ENCODE assay signal across 9 cellular contexts in the genomic region with DNA sequence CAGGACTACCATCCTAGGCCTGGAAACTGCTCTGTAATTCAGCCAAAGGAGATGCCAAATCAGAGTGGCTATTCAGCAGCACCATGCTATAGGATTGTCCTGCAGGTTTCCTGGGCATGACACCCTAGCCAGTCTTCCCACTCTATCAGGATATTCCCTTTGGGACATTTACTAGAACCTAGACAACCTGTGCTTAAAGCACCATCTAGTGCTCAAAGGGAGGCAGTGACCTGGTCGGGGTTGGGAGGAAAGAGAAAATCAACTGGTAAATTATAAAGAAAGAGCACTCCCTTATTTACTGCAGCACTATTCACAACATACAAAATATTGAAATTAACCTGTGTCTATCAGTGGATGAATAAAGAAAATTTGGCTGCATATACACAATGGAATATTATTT.
DNase-seq lines count a peak whose midpoint lies in the region; ATAC-seq and TF ChIP-seq lines count a peak whose summit lies in the region.
"Had no signal": no experiment of that assay in that cellular context is flagged by ENCODE, and none has a peak within 500 bp of the region (broad histone marks: within the 10 kb centered on the region; RNA-seq: fewer than 3 reads in every experiment).

No MANE protein-coding gene starts in this region.

- no peaks in the 10 kb centered on the region for H3K4me1 Mint-ChIP-seq in GM23338

- intact Hi-C loops in dorsolateral prefrontal cortex (cut with DNase I): no loop called here

- no peaks in the 10 kb centered on the region for H3K79me2 ChIP-seq in GM23338 (replicated peaks; ENCODE audit: insufficient read depth)

- no peaks in the 10 kb centered on the region for H3K9me2 ChIP-seq in GM23338 (ENCODE audit: insufficient read depth)

- peak; percentile 66 for DNase-seq in AG08395 (ENCODE audit: low spot score)
- peak; percentile 85 for DNase-seq in GM23338 (ENCODE audit: low spot score)
- DNase-seq in iPS DF 19.7 (ENCODE audit: low read depth, low spot score): peak; percentile 23
- no peak for DNase-seq in dorsolateral prefrontal cortex
- DNase-seq in cortex of kidney (lab: John Stamatoyannopoulos, UW): no peak
- no peak for DNase-seq in dedifferentiated amniotic fluid mesenchymal stem cell (ENCODE audit: extremely low spot score)
- DNase-seq: activated CD4-positive, CD25-positive, alpha-beta regulatory T cell treated with anti-CD3 and anti-CD28 coated beads, Interleukin-2, amount 50 U/mL, for 72 hours had no signal

- H3K27me3 ChIP-seq in GM23338 (ENCODE audit: insufficient read depth): no peaks in the 10 kb centered on the region
- peaks cover 0 to 6% (median 0%) of the 10 kb centered on the region in 45 donors for H3K27me3 ChIP-seq in dorsolateral prefrontal cortex

- no peaks in the 10 kb centered on the region for H3F3A ChIP-seq in GM23338 (replicated peaks; ENCODE audit: low read depth)

- H3K27ac ChIP-seq in GM23338 (ENCODE audit: low read depth): no peak overlapping the region
- H3K27ac ChIP-seq in dorsolateral prefrontal cortex: no peak overlapping the region

- H3K4me3 ChIP-seq in GM23338 (no peak overlapping the region), dorsolateral prefrontal cortex (no peak overlapping the region)

- no peak overlapping the region for H3K4me3 Mint-ChIP-seq in GM23338

- peaks cover 2% of the 10 kb centered on the region for H3K27me3 Mint-ChIP-seq in GM23338 (ENCODE audit: insufficient read depth, low read depth, poor library complexity)

- H3K27ac Mint-ChIP-seq in GM23338: no peak overlapping the region

- TF ChIP-seq CTCF in GM23338 (conservative IDR thresholded peaks at IDR 0.05; ENCODE audit: low read depth in 2 of 2) (peak; percentile 93 to 96), dorsolateral prefrontal cortex (IDR thresholded peaks at IDR 0.05 in 54 of 56, conservative IDR thresholded peaks at IDR 0.05 in 2 of 56; ENCODE audit: low read depth in 1 of 56, partially characterized antibody in 56 of 56) (peak in 5 of 56 donors; percentile 7 to 36 (median 15))

- peaks cover 9% of the 10 kb centered on the region; the same call in 2 of the 3 replicates for H3K9me3 Mint-ChIP-seq in GM23338

- no peaks in the 10 kb centered on the region for H4K20me1 ChIP-seq in GM23338 (replicated peaks; ENCODE audit: insufficient read depth)

- no peaks in the 10 kb centered on the region for H3K4me1 ChIP-seq in GM23338 (ENCODE audit: insufficient read depth)

- H2AFZ ChIP-seq in GM23338: no peak overlapping the region

- ATAC-seq in GM23338: peak; percentile 98
- ATAC-seq in SK-N-SH treated with all-trans-retinoic acid at 6 μM for 48 hours: peak; percentile 72
- ATAC-seq in GM21447 (IDR thresholded peaks at IDR 0.05; ENCODE audit: unreplicated experiment): no peak

- no peak overlapping the region for H3K4me2 ChIP-seq in GM23338

- no peaks in the 10 kb centered on the region for H3K36me3 ChIP-seq in GM23338 (ENCODE audit: insufficient read depth)

- H3K36me3 Mint-ChIP-seq in GM23338 (ENCODE audit: low read depth): peaks cover 5% of the 10 kb centered on the region; the same call in 1 of the 3 replicates

TF ChIP-seq in GM23338, 12 proteins besides CTCF, POLR2A, EP300 and RAD21 (continues in another document):
- TF ChIP-seq CREB1 (CRISPR knock-in tag; IDR thresholded peaks at IDR 0.05; ENCODE audit: low read depth) (no peak), EZH2 (IDR thresholded peaks at IDR 0.05; ENCODE audit: low read depth, unreplicated experiment) (no peak), ZNF331 (CRISPR knock-in tag; IDR thresholded peaks at IDR 0.05; ENCODE audit: low read depth) (no peak), POLR2AphosphoS5 (IDR thresholded peaks at IDR 0.05; ENCODE audit: low read depth) (no peak), STAT1 (IDR thresholded peaks at IDR 0.05; ENCODE audit: unreplicated experiment) (no peak), JUNB (IDR thresholded peaks at IDR 0.05; ENCODE audit: unreplicated experiment) (no peak), ZNF114 (CRISPR knock-in tag; IDR thresholded peaks at IDR 0.05) (no peak)
- TF ChIP-seq, protein P1, sequence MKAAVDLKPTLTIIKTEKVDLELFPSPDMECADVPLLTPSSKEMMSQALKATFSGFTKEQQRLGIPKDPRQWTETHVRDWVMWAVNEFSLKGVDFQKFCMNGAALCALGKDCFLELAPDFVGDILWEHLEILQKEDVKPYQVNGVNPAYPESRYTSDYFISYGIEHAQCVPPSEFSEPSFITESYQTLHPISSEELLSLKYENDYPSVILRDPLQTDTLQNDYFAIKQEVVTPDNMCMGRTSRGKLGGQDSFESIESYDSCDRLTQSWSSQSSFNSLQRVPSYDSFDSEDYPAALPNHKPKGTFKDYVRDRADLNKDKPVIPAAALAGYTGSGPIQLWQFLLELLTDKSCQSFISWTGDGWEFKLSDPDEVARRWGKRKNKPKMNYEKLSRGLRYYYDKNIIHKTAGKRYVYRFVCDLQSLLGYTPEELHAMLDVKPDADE (IDR thresholded peaks at IDR 0.05): no peak

TF ChIP-seq in SK-N-SH treated with all-trans-retinoic acid at 6 μM for 48 hours, 23 proteins besides CTCF, POLR2A, EP300 and RAD21:
- TF ChIP-seq, protein P2, sequence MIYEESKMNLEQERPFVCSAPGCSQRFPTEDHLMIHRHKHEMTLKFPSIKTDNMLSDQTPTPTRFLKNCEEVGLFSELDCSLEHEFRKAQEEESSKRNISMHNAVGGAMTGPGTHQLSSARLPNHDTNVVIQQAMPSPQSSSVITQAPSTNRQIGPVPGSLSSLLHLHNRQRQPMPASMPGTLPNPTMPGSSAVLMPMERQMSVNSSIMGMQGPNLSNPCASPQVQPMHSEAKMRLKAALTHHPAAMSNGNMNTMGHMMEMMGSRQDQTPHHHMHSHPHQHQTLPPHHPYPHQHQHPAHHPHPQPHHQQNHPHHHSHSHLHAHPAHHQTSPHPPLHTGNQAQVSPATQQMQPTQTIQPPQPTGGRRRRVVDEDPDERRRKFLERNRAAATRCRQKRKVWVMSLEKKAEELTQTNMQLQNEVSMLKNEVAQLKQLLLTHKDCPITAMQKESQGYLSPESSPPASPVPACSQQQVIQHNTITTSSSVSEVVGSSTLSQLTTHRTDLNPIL (CRISPR knock-in tag; IDR thresholded peaks at IDR 0.05; ENCODE audit: low read depth): no peak
- no peak for TF ChIP-seq OSR1 (CRISPR knock-in tag; IDR thresholded peaks at IDR 0.05)
- no peak for TF ChIP-seq RARB (CRISPR knock-in tag; IDR thresholded peaks at IDR 0.05)
- TF ChIP-seq ARNTL (CRISPR knock-in tag; IDR thresholded peaks at IDR 0.05; ENCODE audit: borderline replicate concordance, low read depth): no peak
- TF ChIP-seq, protein P3, sequence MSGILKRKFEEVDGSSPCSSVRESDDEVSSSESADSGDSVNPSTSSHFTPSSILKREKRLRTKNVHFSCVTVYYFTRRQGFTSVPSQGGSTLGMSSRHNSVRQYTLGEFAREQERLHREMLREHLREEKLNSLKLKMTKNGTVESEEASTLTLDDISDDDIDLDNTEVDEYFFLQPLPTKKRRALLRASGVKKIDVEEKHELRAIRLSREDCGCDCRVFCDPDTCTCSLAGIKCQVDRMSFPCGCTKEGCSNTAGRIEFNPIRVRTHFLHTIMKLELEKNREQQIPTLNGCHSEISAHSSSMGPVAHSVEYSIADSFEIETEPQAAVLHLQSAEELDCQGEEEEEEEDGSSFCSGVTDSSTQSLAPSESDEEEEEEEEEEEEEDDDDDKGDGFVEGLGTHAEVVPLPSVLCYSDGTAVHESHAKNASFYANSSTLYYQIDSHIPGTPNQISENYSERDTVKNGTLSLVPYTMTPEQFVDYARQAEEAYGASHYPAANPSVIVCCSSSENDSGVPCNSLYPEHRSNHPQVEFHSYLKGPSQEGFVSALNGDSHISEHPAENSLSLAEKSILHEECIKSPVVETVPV (CRISPR knock-in tag; IDR thresholded peaks at IDR 0.05): no peak
- no peak for TF ChIP-seq SNAI2 (CRISPR knock-in tag; IDR thresholded peaks at IDR 0.05)
- no peak for TF ChIP-seq ZFP30 (CRISPR knock-in tag; IDR thresholded peaks at IDR 0.05)
- no peak for TF ChIP-seq ESRRG (CRISPR knock-in tag; IDR thresholded peaks at IDR 0.05)
- TF ChIP-seq, protein P4, sequence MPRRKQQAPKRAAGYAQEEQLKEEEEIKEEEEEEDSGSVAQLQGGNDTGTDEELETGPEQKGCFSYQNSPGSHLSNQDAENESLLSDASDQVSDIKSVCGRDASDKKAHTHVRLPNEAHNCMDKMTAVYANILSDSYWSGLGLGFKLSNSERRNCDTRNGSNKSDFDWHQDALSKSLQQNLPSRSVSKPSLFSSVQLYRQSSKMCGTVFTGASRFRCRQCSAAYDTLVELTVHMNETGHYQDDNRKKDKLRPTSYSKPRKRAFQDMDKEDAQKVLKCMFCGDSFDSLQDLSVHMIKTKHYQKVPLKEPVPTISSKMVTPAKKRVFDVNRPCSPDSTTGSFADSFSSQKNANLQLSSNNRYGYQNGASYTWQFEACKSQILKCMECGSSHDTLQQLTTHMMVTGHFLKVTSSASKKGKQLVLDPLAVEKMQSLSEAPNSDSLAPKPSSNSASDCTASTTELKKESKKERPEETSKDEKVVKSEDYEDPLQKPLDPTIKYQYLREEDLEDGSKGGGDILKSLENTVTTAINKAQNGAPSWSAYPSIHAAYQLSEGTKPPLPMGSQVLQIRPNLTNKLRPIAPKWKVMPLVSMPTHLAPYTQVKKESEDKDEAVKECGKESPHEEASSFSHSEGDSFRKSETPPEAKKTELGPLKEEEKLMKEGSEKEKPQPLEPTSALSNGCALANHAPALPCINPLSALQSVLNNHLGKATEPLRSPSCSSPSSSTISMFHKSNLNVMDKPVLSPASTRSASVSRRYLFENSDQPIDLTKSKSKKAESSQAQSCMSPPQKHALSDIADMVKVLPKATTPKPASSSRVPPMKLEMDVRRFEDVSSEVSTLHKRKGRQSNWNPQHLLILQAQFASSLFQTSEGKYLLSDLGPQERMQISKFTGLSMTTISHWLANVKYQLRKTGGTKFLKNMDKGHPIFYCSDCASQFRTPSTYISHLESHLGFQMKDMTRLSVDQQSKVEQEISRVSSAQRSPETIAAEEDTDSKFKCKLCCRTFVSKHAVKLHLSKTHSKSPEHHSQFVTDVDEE (CRISPR knock-in tag; IDR thresholded peaks at IDR 0.05): no peak
- TF ChIP-seq TOX (CRISPR knock-in tag; IDR thresholded peaks at IDR 0.05; ENCODE audit: borderline replicate concordance): no peak
- TF ChIP-seq ISL1 (CRISPR knock-in tag; IDR thresholded peaks at IDR 0.05): no peak
- TF ChIP-seq TCF4 (CRISPR knock-in tag; IDR thresholded peaks at IDR 0.05; ENCODE audit: borderline replicate concordance): no peak
- TF ChIP-seq ZC3H10 (CRISPR knock-in tag; IDR thresholded peaks at IDR 0.05): no peak
- no peak for TF ChIP-seq ZNF8 (CRISPR knock-in tag; IDR thresholded peaks at IDR 0.05)
- no peak for TF ChIP-seq PPARA (CRISPR knock-in tag; IDR thresholded peaks at IDR 0.05; ENCODE audit: borderline replicate concordance)
- TF ChIP-seq CSDC2 (CRISPR knock-in tag; IDR thresholded peaks at IDR 0.05): no peak
- TF ChIP-seq ZNF70 (CRISPR knock-in tag; IDR thresholded peaks at IDR 0.05): no peak
TF ChIP-seq in SK-N-SH treated with all-trans-retinoic acid at 6 μM for 48 hours: peak in this region for 0.

Comparison
In these comparisons a context has a peak if more than half of its experiments do, and no peak if none do; other contexts are left out.
1. DNase-seq: peak in AG08395 (single experiment), GM23338 (single experiment) and iPS DF 19.7 (single experiment); none in dorsolateral prefrontal cortex (0 of 10), cortex of kidney (single experiment) and dedifferentiated amniotic fluid mesenchymal stem cell (single experiment).